Comparison of ENCODE assay signal across 11 cellular contexts in the genomic region with DNA sequence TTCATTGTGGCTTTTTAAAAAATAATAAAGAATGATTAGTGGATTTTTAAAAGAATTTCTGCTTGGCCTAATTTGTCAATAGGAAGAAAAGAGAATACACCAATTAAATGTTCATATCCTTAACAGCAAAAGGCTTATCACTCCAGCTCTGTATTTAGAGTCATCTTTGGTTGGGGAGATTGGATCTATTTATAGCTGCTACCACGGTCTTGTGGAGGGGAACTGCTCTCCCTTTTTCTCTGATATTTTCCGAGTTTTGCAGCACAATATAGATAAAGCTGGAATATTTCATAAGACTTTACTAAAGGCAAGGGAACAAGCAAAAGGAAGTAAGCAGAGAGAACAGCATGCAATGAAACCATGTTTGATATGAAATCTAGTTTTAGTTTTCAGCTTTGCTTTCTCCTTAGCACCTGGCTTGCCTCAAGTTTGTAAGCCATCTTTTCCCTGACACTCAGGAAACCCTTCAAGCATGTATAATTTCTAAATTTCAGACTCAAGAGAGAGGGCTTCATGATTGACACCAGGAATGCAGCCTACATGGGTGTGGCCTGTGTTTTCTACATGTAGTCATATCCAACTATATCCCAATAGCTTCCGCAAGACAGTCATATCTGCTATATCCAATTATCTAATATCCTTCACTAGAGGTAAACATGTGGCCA. TPM values are rescaled to one million over a fixed set of nuclear protein-coding genes. Genes with fewer than 3 reads are reported as not detected.
DNase-seq lines count a peak whose midpoint lies in the region; ATAC-seq lines count a peak whose summit lies in the region.
"Had no signal": no experiment of that assay in that cellular context is flagged by ENCODE, and none has a peak within 500 bp of the region (broad histone marks: within the 10 kb centered on the region; RNA-seq: fewer than 3 reads in every experiment).

No MANE protein-coding gene starts in this region.

- peaks cover 58% of the 10 kb centered on the region for H3K36me3 Mint-ChIP-seq in activated T-helper 17 cell treated with anti-CD3 and anti-CD28 coated beads, Interleukin-2, amount 50 U/mL, for 72 hours (ENCODE audit: low read depth)

- H3K4me1 Mint-ChIP-seq in activated T-helper 17 cell treated with anti-CD3 and anti-CD28 coated beads, Interleukin-2, amount 50 U/mL, for 72 hours: no peaks in the 10 kb centered on the region

- ATAC-seq in GM18508 (IDR thresholded peaks at IDR 0.05; ENCODE audit: insufficient read depth, unreplicated experiment) (peak; percentile 77), GM21390 (IDR thresholded peaks at IDR 0.05; ENCODE audit: unreplicated experiment) (peak; percentile 81), HG03066 (IDR thresholded peaks at IDR 0.05; ENCODE audit: low read depth, unreplicated experiment) (peak; percentile 64)
- no peak for ATAC-seq in activated T-helper 17 cell treated with anti-CD3 and anti-CD28 coated beads, Interleukin-2, amount 50 U/mL, for 72 hours (replicated peaks)
- ATAC-seq: body of pancreas had no signal

- DNase-seq in iPS-NIHi11 (ENCODE audit: low spot score) (no peak), activated T-cell treated with anti-CD3 and anti-CD28 coated beads for 4 hours (no peak), SHP77 (lab: John Stamatoyannopoulos, UW) (no peak)
- DNase-seq in activated naive CD4-positive, alpha-beta T cell treated with anti-CD3 and anti-CD28 coated beads, Interleukin-2, amount 50 U/mL, for 16 hours: no peak
- DNase-seq: body of pancreas, mesenchymal stem cell, RPMI8226 had no signal

- H3K4me3 Mint-ChIP-seq in activated T-helper 17 cell treated with anti-CD3 and anti-CD28 coated beads, Interleukin-2, amount 50 U/mL, for 72 hours: no peak overlapping the region

- H3K27me3 Mint-ChIP-seq in activated T-helper 17 cell treated with anti-CD3 and anti-CD28 coated beads, Interleukin-2, amount 50 U/mL, for 72 hours: no peaks in the 10 kb centered on the region

- no peaks in the 10 kb centered on the region for H3K9me3 Mint-ChIP-seq in activated T-helper 17 cell treated with anti-CD3 and anti-CD28 coated beads, Interleukin-2, amount 50 U/mL, for 72 hours

- H3K27ac Mint-ChIP-seq in activated T-helper 17 cell treated with anti-CD3 and anti-CD28 coated beads, Interleukin-2, amount 50 U/mL, for 72 hours: peak overlapping the region; percentile 39

RNA-seq across cellular contexts. Expression of a gene that starts 35.2 kb away (rescaled TPM):
- 1 to 10 TPM; 5.4 to 7.7 TPM for total RNA-seq in activated T-helper 17 cell treated with anti-CD3 and anti-CD28 coated beads, Interleukin-2, amount 50 U/mL, for 72 hours

RNA-seq across cellular contexts. Expression of a gene that starts 52.2 kb away (rescaled TPM):
- total RNA-seq in activated T-helper 17 cell treated with anti-CD3 and anti-CD28 coated beads, Interleukin-2, amount 50 U/mL, for 72 hours: 10 to 100 TPM; 32.8 to 36.5 TPM
